12 cellular contexts compared by ENCODE assay signal in the genomic region with DNA sequence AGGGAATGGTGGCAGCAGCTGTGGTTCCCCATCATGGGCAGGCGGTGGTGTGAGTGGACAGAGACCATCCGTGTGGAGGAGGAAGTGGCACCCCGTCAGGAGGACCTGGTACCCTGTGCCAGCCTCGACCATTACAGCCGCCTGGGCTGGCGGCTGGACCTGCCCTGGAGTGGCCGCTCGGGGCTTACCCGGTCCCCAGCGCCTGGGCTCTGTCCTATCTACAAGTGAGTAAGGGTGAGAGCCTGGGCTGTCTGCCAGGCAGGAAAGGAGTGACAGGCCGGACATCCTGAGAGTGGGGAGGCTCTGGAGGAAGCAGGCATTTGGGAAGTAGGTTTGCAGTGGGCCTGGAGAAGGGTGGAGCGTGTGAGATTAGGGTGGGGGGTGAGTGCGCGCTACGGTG. TPM values are rescaled to one million over a fixed set of nuclear protein-coding genes. Genes with fewer than 3 reads are reported as not detected.
A peak's percentile ranks its signal among the peaks of the same experiment; 100 is the strongest.
DNase-seq lines count a peak whose midpoint lies in the region; ATAC-seq and TF ChIP-seq lines count a peak whose summit lies in the region.
"Had no signal": no experiment of that assay in that cellular context is flagged by ENCODE, and none has a peak within 500 bp of the region (broad histone marks: within the 10 kb centered on the region; RNA-seq: fewer than 3 reads in every experiment).

No MANE protein-coding gene starts in this region.

- intact Hi-C loops in spleen (cut with DNase I; ENCODE audit: low total_unique reads), result no loop called here

- ATAC-seq in GM21526 (IDR thresholded peaks at IDR 0.05; ENCODE audit: low FRiP score, unreplicated experiment) (no peak), GM18907 (IDR thresholded peaks at IDR 0.05; ENCODE audit: unreplicated experiment) (no peak)
- ATAC-seq: HCT116 had no signal

- 8 to 17% (median 12%) methylated on average over 15 of the region's 15 CpGs for WGBS in spleen, 5 donors

- no peak for TF ChIP-seq POLR2A in spleen (IDR thresholded peaks at IDR 0.05)

- DNase-seq in HT-29 (ENCODE audit: low spot score), result peak; percentile 31
- DNase-seq in right atrium auricular region (ENCODE audit: low spot score), result peak; percentile 84
- DNase-seq in spleen, result peak; percentile 88
- no peak for DNase-seq in middle frontal gyrus (ENCODE audit: extremely low spot score, low spot score)
- DNase-seq in stimulated activated CD4-positive, alpha-beta T cell treated with anti-CD3 and anti-CD28 coated beads, Interleukin-4, amount 100 ng/mL, for 1 hour, result no peak
- DNase-seq: activated CD4-positive, alpha-beta T cell treated with anti-CD3 and anti-CD28 coated beads, Interleukin-2, amount 10 ng/mL, durations not matched to agents 7 days and 5 days; NCI-H146 had no signal

- H3K9me3 ChIP-seq in right atrium auricular region (no peaks in the 10 kb centered on the region), spleen (no peaks in the 10 kb centered on the region)
- H3K9me3 ChIP-seq: Peyer's patch had no signal

- H3K36me3 ChIP-seq in right atrium auricular region (no peaks in the 10 kb centered on the region), spleen (no peaks in the 10 kb centered on the region)
- H3K36me3 ChIP-seq: Peyer's patch had no signal

- H3K27ac ChIP-seq in VCaP (peak overlapping the region; percentile 91), right atrium auricular region (peak overlapping the region; percentile 9 to 44), spleen (peak overlapping the region in 6 of 8 donors; percentile 43 to 67 (median 60))

- TF ChIP-seq CTCF in VCaP (conservative IDR thresholded peaks at IDR 0.05), result no peak
- TF ChIP-seq CTCF in right atrium auricular region (IDR thresholded peaks at IDR 0.05), result no peak
- TF ChIP-seq CTCF in spleen (IDR thresholded peaks at IDR 0.05 in 8 of 11, conservative IDR thresholded peaks at IDR 0.05 in 3 of 11), result no peak

- H3K4me3 ChIP-seq in right atrium auricular region (peak overlapping the region; percentile 3), spleen (peak overlapping the region in 1 of 8 donors; percentile 28)
- H3K4me3 ChIP-seq: Peyer's patch had no signal

- H3K27me3 ChIP-seq in right atrium auricular region, result no peaks in the 10 kb centered on the region
- peaks cover 0 to 18% (median 0%) of the 10 kb centered on the region in 7 donors for H3K27me3 ChIP-seq in spleen (replicated peaks in 1 of 7)

- H3K4me1 ChIP-seq in right atrium auricular region, result peaks cover 0 to 45% of the 10 kb centered on the region in 2 donors
- peaks cover 18 to 61% (median 34%) of the 10 kb centered on the region in 6 donors for H3K4me1 ChIP-seq in spleen

RNA-seq across cellular contexts. Expression of gene ZNF467, which starts 2.9 kb away (rescaled TPM):
- total RNA-seq in HT-29 (2014; rRNA removed; shearing (Covaris generic)), result 0.63 and 0.66 TPM in 2 replicates
- total RNA-seq in right atrium auricular region (10 to 100 TPM in 1 of 2 donors, 1 to 10 TPM in 1; 3.2 to 11.0 TPM), spleen (10 to 100 TPM; 25.5 to 48.5 (median 37.6) TPM)
- polyA plus RNA-seq in spleen, result 10 to 100 TPM in 2 of 3 donors, 1 to 10 TPM in 1; 6.0 to 15.2 (median 12.8) TPM

Comparison
In these comparisons a context has a peak if more than half of its experiments do, and no peak if none do; other contexts are left out.
1. DNase-seq: peak in HT-29 (single experiment), right atrium auricular region (single experiment) and spleen (single experiment); none in middle frontal gyrus (single experiment) and stimulated activated CD4-positive, alpha-beta T cell treated with anti-CD3 and anti-CD28 coated beads, Interleukin-4, amount 100 ng/mL, for 1 hour (single experiment).
2. H3K27ac ChIP-seq: peak in every context shown above with its lines; median percentile 91 in VCaP; 60 in spleen; 26 in right atrium auricular region.